Comparison of ENCODE assay signal across 24 cellular contexts in genomic region chr3:21989643-21990042, GRCh38.
"Had no signal": no experiment of that assay in that cellular context is flagged by ENCODE, and none has a peak within 500 bp of the region (broad histone marks: within the 10 kb centered on the region; RNA-seq: fewer than 3 reads in every experiment).

No MANE protein-coding gene starts in this region.

- H3K36me3 ChIP-seq: MG63, Peyer's patch, SJCRH30 had no signal

- H3K27me3 ChIP-seq: MG63, Peyer's patch had no signal

- H3K9me3 ChIP-seq: MG63, Peyer's patch, SJCRH30 had no signal

- ATAC-seq: PC-3, Right ventricle myocardium inferior, T-cell had no signal

- H3K27ac ChIP-seq: Peyer's patch, SJCRH30 had no signal

- DNase-seq: IMR-90; Karpas-422; KG1; MG63; NCI-H1092; NCI-H1436; NCI-H187; NCI-H2029; NCI-H2081 treated with DMSO at 0.1 percent for 48 hours; NCI-H2171; NCI-H226; NCI-H446; NCI-H510A; NCI-H524 treated with DMSO at 0.1 percent for 48 hours; NCI-H69; NCI-H774; NK-92 treated with Interleukin-12 subunit alpha and Interleukin-12 subunit beta, amount 100 ng/mL, for 24 hours; PC-3; Peyer's patch; SHP77 treated with DMSO at 0.1 percent for 48 hours; SJCRH30; SW 1271; T-cell had no signal

- H3K4me1 ChIP-seq: Peyer's patch, SJCRH30 had no signal

- H3K4me3 ChIP-seq: MG63, Peyer's patch had no signal
